Comparison of ENCODE assay signal across 8 cellular contexts in genomic region chr1:200483491-200484143, GRCh38.
DNase-seq lines count a peak whose midpoint lies in the region; ATAC-seq, FAIRE-seq and TF ChIP-seq lines count a peak whose summit lies in the region.

No MANE protein-coding gene starts in this region.

- CTCF ChIA-PET in SK-N-SH (lab: Yijun Ruan, JAX), result interaction anchor here (0.9 to 1.6 kb wide), 5 partner anchors 24 to 799 kb away, joined by 3 to 4 read pairs (median 4); no protein-coding TSS in a partner anchor
- CTCF ChIA-PET in K562 (lab: Yijun Ruan, JAX; ENCODE audit: low intra/inter-chr PET ratio), result no interaction called here

- DNase-seq in AG08396 (ENCODE audit: low spot score) (peak; percentile 86), GM19240 (ENCODE audit: insufficient read length, low spot score) (peak; percentile 59), SK-N-SH (peak; percentile 28), K562 (ENCODE audit: extremely low read depth in 1 of 4, low spot score in 3 of 4) (peak; percentile 23 to 50 (median 34)), trophoblast cell (peak; percentile 91 to 93), NCI-H2196 (lab: John Stamatoyannopoulos, UW; ENCODE audit: unreplicated experiment) (no peak)

- no peak overlapping the region for H2AK5ac ChIP-seq in trophoblast cell (ENCODE audit: low read length)

- H3K4me3 ChIP-seq in SK-N-SH (ENCODE audit: low read depth in 2 of 2, low read length in 1 of 2), result no peak overlapping the region
- no peak overlapping the region for H3K4me3 ChIP-seq in K562
- no peak overlapping the region for H3K4me3 ChIP-seq in trophoblast cell (ENCODE audit: low read depth, low read length)
- H3K4me3 ChIP-seq in gastroesophageal sphincter, result no peak overlapping the region

- no peak overlapping the region for H3K18ac ChIP-seq in trophoblast cell (ENCODE audit: low read length)

- H3F3A ChIP-seq in SK-N-SH (replicated peaks; ENCODE audit: insufficient read depth), result peaks cover 6% of the 10 kb centered on the region

- TF ChIP-seq CTCF in SK-N-SH (IDR thresholded peaks at IDR 0.05) (peak; percentile 21; the same call in 1 of the 2 replicates), K562 (IDR thresholded peaks at IDR 0.05 in 2 of 3, conservative IDR thresholded peaks at IDR 0.05 in 1 of 3; ENCODE audit: insufficient read depth in 2 of 3, low read depth in 1 of 3, low read length in 3 of 3) (no peak), gastroesophageal sphincter (IDR thresholded peaks at IDR 0.05) (no peak)

- no peaks in the 10 kb centered on the region for H3K9me1 ChIP-seq in K562 (ENCODE audit: control insufficient read depth, insufficient read depth, low read length)

- 0 out of 2 replicates have a peak overlapping the region, but pooled peaks have one; percentile 17 for H2AFZ ChIP-seq in SK-N-SH (ENCODE audit: low read depth)
- H2AFZ ChIP-seq in K562 (ENCODE audit: low read depth, low read length), result no peak overlapping the region
- no peak overlapping the region for H2AFZ ChIP-seq in trophoblast cell (ENCODE audit: insufficient read depth, low read length, poor library complexity)

- H3K36me3 ChIP-seq in SK-N-SH (replicated peaks in 1 of 2; ENCODE audit: control insufficient read depth in 1 of 2, insufficient read depth in 2 of 2, low read length in 1 of 2), result no peaks in the 10 kb centered on the region
- no peaks in the 10 kb centered on the region for H3K36me3 ChIP-seq in K562 (ENCODE audit: control insufficient read depth, insufficient read depth, low read length)
- H3K36me3 ChIP-seq in trophoblast cell (ENCODE audit: control insufficient read depth in 1 of 2, insufficient read depth in 2 of 2, low read length in 2 of 2), result no peaks in the 10 kb centered on the region
- H3K36me3 ChIP-seq in gastroesophageal sphincter, result no peaks in the 10 kb centered on the region

- H3K79me2 ChIP-seq in SK-N-SH (ENCODE audit: insufficient read depth), result no peaks in the 10 kb centered on the region
- H3K79me2 ChIP-seq in K562 (ENCODE audit: control insufficient read depth, insufficient read depth, low read length), result no peaks in the 10 kb centered on the region
- no peaks in the 10 kb centered on the region for H3K79me2 ChIP-seq in trophoblast cell (ENCODE audit: control insufficient read depth, insufficient read depth, low read length, poor library complexity)

- no peak overlapping the region for H2BK5ac ChIP-seq in trophoblast cell (ENCODE audit: low read depth, low read length, poor library complexity)

- 4% methylated on average over 5 of the region's 5 CpGs for WGBS in SK-N-SH (ENCODE audit: low lambda C conversion rate)
- WGBS in K562 (ENCODE audit: insufficient coverage, low coverage, missing lambda C conversion rate), result 0% methylated on average over 5 of the region's 5 CpGs
- no CpG with 5 or more reads among the region's 5 CpGs for WGBS in trophoblast cell (ENCODE audit: extremely low coverage, insufficient coverage, insufficient read length)
- WGBS in gastroesophageal sphincter (ENCODE audit: low coverage in 1 of 2), 2 donors, result 12 to 21% methylated on average over 5 of the region's 5 CpGs

- H3K27me3 ChIP-seq in SK-N-SH (ENCODE audit: insufficient read depth) (no peaks in the 10 kb centered on the region), K562 (ENCODE audit: control insufficient read depth in 2 of 2, insufficient read depth in 2 of 2, low read length in 2 of 2) (peaks cover 9 to 43% of the 10 kb centered on the region in 2 experiments), trophoblast cell (ENCODE audit: insufficient read depth, low read length) (no peaks in the 10 kb centered on the region), gastroesophageal sphincter (no peaks in the 10 kb centered on the region)

- no peak overlapping the region for H3K4ac ChIP-seq in trophoblast cell (ENCODE audit: low read depth, low read length)

- TF ChIP-seq RAD21 in SK-N-SH (IDR thresholded peaks at IDR 0.05; ENCODE audit: low read length) (no peak), K562 (CRISPR knock-in tag; conservative IDR thresholded peaks at IDR 0.05 in 1 of 2, IDR thresholded peaks at IDR 0.05 in 1 of 2) (no peak)

- FAIRE-seq in K562 (lab: Jason Lieb, UNC), result no peak

- H3K4me2 ChIP-seq in SK-N-SH (peak overlapping the region; percentile 62), K562 (ENCODE audit: insufficient read depth, low read length) (no peak overlapping the region), trophoblast cell (ENCODE audit: low read length) (no peak overlapping the region)

- intact Hi-C loops in K562 (cut with micrococcal nuclease), result loop anchor here (10.0 kb wide), 1 partner anchor 529 kb away; no protein-coding TSS in a partner anchor

- H4K20me1 ChIP-seq in SK-N-SH (ENCODE audit: insufficient read depth), result no peaks in the 10 kb centered on the region
- H4K20me1 ChIP-seq in K562 (replicated peaks; ENCODE audit: control insufficient read depth, insufficient read depth, low read length), result no peaks in the 10 kb centered on the region; the same call in 1 of the 2 replicates

- no peak overlapping the region for H2BK120ac ChIP-seq in trophoblast cell (ENCODE audit: insufficient read depth, low read length, poor library complexity)

- ATAC-seq in HG03108 (IDR thresholded peaks at IDR 0.05; ENCODE audit: unreplicated experiment) (peak; percentile 97), K562 (peak; percentile 76), gastroesophageal sphincter (no peak)

- no peak overlapping the region for H4K8ac ChIP-seq in trophoblast cell (ENCODE audit: low read depth, low read length)

- no TSS peak for BruUV-seq in K562 (replicated peaks; lab: Mats Ljungman, UMichigan)

- no peaks in the 10 kb centered on the region for H3K79me1 ChIP-seq in trophoblast cell (ENCODE audit: low read length)

- peaks cover 4 to 8% of the 10 kb centered on the region in 2 experiments; a peak in 2 of 4 replicates for H3K4me1 ChIP-seq in SK-N-SH (ENCODE audit: control insufficient read depth in 1 of 2, insufficient read depth in 2 of 2, low read depth in 1 of 2, low read length in 1 of 2)
- H3K4me1 ChIP-seq in K562 (replicated peaks in 1 of 2; ENCODE audit: control insufficient read depth in 2 of 2, insufficient read depth in 2 of 2, low read length in 2 of 2), result no peaks in the 10 kb centered on the region
- H3K4me1 ChIP-seq in trophoblast cell (ENCODE audit: control insufficient read depth in 1 of 2, insufficient read depth in 2 of 2, low read length in 2 of 2), result no peaks in the 10 kb centered on the region
- peaks cover 0 to 5% (median 0%) of the 10 kb centered on the region in 3 donors for H3K4me1 ChIP-seq in gastroesophageal sphincter

- TF ChIP-seq POLR2A in K562 (conservative IDR thresholded peaks at IDR 0.05), result no peak
- no peak for TF ChIP-seq POLR2A in gastroesophageal sphincter (IDR thresholded peaks at IDR 0.05)

- no peak overlapping the region for H4K12ac ChIP-seq in trophoblast cell (ENCODE audit: low read depth, low read length)

- no peaks in the 10 kb centered on the region for H3K9me2 ChIP-seq in SK-N-SH

- H3K27ac ChIP-seq in SK-N-SH (ENCODE audit: low read depth in 2 of 2, low read length in 1 of 2) (peak overlapping the region in 1 of 2 experiments; percentile 74; a peak in 2 of 4 replicates), K562 (ENCODE audit: extremely low read depth, low read depth, low read length) (no peak overlapping the region), trophoblast cell (ENCODE audit: low read depth, low read length) (no peak overlapping the region), gastroesophageal sphincter (no peak overlapping the region)

- H3K23ac ChIP-seq in trophoblast cell (ENCODE audit: low read length), result no peak overlapping the region

- no peak overlapping the region for H3K14ac ChIP-seq in trophoblast cell (ENCODE audit: low read length)

- H2BK12ac ChIP-seq in trophoblast cell (ENCODE audit: low read length), result no peak overlapping the region

- H4K91ac ChIP-seq in trophoblast cell (ENCODE audit: low read depth, low read length), result no peak overlapping the region

- H3K9me3 ChIP-seq in SK-N-SH (no peaks in the 10 kb centered on the region), K562 (replicated peaks; ENCODE audit: control insufficient read depth, insufficient read depth, low read depth, low read length) (no peaks in the 10 kb centered on the region), trophoblast cell (ENCODE audit: insufficient read depth, low read depth, low read length) (no peaks in the 10 kb centered on the region), gastroesophageal sphincter (no peaks in the 10 kb centered on the region)

- POLR2A ChIA-PET in SK-N-SH (lab: Yijun Ruan, JAX) (no interaction called here), K562 (lab: Yijun Ruan, JAX) (interaction anchor here (0.7 to 1.2 kb wide), 3 partner anchors 13 to 108 kb away, joined by 3 read pairs; no protein-coding TSS in a partner anchor)

- TF ChIP-seq EP300 in SK-N-SH (IDR thresholded peaks at IDR 0.05; ENCODE audit: borderline replicate concordance in 1 of 2, low read depth in 1 of 2, low read length in 1 of 2) (peak in 1 of 2 experiments; percentile 86; a peak in 2 of 4 replicates), K562 (IDR thresholded peaks at IDR 0.05; ENCODE audit: low read length) (no peak), gastroesophageal sphincter (IDR thresholded peaks at IDR 0.05) (no peak)

- no peak overlapping the region for H3K9ac ChIP-seq in SK-N-SH
- H3K9ac ChIP-seq in K562 (ENCODE audit: insufficient read depth in 1 of 2, low read depth in 2 of 2, low read length in 2 of 2), result no peak overlapping the region
- H3K9ac ChIP-seq in trophoblast cell (ENCODE audit: low read length), result no peak overlapping the region

- in situ Hi-C loops in K562 (cut with MboI), result loop anchor here (10.0 to 25.0 kb wide), 2 partner anchors 196 to 799 kb away; no protein-coding TSS in a partner anchor

TF ChIP-seq in SK-N-SH, 30 proteins besides CTCF, POLR2A, EP300 and RAD21 (continues in another document):
- peak; percentile 92 for TF ChIP-seq TCF12 (IDR thresholded peaks at IDR 0.05)
- no peak for TF ChIP-seq SMC3 (IDR thresholded peaks at IDR 0.05; ENCODE audit: low read depth, low read length)
- peak; percentile 85 for TF ChIP-seq NFIC (IDR thresholded peaks at IDR 0.05; ENCODE audit: borderline replicate concordance)
- peak; percentile 33; the same call in 1 of the 2 replicates for TF ChIP-seq MAX (IDR thresholded peaks at IDR 0.05; ENCODE audit: low read depth)

TF ChIP-seq in K562, 482 proteins besides CTCF, POLR2A, EP300 and RAD21 (continues in another document):
- TF ChIP-seq JUND (IDR thresholded peaks at IDR 0.05; ENCODE audit: borderline replicate concordance, low read depth, low read length) (peak; percentile 79), JUND (tag; IDR thresholded peaks at IDR 0.05; ENCODE audit: borderline replicate concordance, low read depth, low read length) (peak; percentile 84; the same call in 2 of the 3 replicates), RBBP5 (IDR thresholded peaks at IDR 0.05; ENCODE audit: borderline replicate concordance, insufficient read depth, low read length, poor library complexity, severe bottlenecking) (no peak), FOS (IDR thresholded peaks at IDR 0.05; ENCODE audit: extremely low read depth, insufficient read length) (peak; percentile 32), DPF2 (IDR thresholded peaks at IDR 0.05) (peak; percentile 59), FOSL1 (tag; conservative IDR thresholded peaks at IDR 0.05) (peak; percentile 98), ZNF707 (CRISPR knock-in tag; conservative IDR thresholded peaks at IDR 0.05) (no peak), TRIM24 (IDR thresholded peaks at IDR 0.05) (0 out of 4 replicates have a peak, but pooled peaks of 1 of the 2 experiments have one; percentile 13)
